In genomic region chr20:38604873-38605303, GRCh38 we compare ENCODE assay signal across 17 cellular contexts. TPM values are rescaled to one million over a fixed set of nuclear protein-coding genes. Genes with fewer than 3 reads are reported as not detected.
A peak's percentile ranks its signal among the peaks of the same experiment; 100 is the strongest.
DNase-seq lines count a peak whose midpoint lies in the region; ATAC-seq and TF ChIP-seq lines count a peak whose summit lies in the region.
"Had no signal": no experiment of that assay in that cellular context is flagged by ENCODE, and none has a peak within 500 bp of the region (broad histone marks: within the 10 kb centered on the region; RNA-seq: fewer than 3 reads in every experiment).

No MANE protein-coding gene starts in this region.

- intact Hi-C loops in colonic mucosa (cut with DNase I) = no loop called here

- H3K4me2 ChIP-seq in MM.1S (ENCODE audit: low read depth, low read length) = no peak overlapping the region
- H3K4me2 ChIP-seq: KMS-11 had no signal

- H3K27me3 ChIP-seq in foreskin keratinocyte (peaks cover 33% of the 10 kb centered on the region), colonic mucosa (peaks cover 21% of the 10 kb centered on the region), MM.1S (replicated peaks; ENCODE audit: insufficient read depth, low read length) (peaks cover 12% of the 10 kb centered on the region; the same call in 1 of the 2 replicates)

- no peak overlapping the region for H2AFZ ChIP-seq in MM.1S (ENCODE audit: low read length)
- H2AFZ ChIP-seq: parathyroid adenoma had no signal

- peaks cover 4% of the 10 kb centered on the region for H3K4me1 Mint-ChIP-seq in progenitor cell of endocrine pancreas (ENCODE audit: low read depth)

- no peak overlapping the region for H3K4me3 Mint-ChIP-seq in progenitor cell of endocrine pancreas (ENCODE audit: low read depth)
- H3K4me3 Mint-ChIP-seq: central memory CD8-positive, alpha-beta T cell; stimulated activated naive CD8-positive, alpha-beta T cell treated with anti-CD3 and anti-CD28 coated beads, Interleukin-15, amount 100 ng/mL, for 72 hours had no signal

- no peaks in the 10 kb centered on the region for H3K4me1 ChIP-seq in foreskin keratinocyte
- no peaks in the 10 kb centered on the region for H3K4me1 ChIP-seq in colonic mucosa
- peaks cover 3% of the 10 kb centered on the region; the same call in 1 of the 2 replicates for H3K4me1 ChIP-seq in MM.1S (ENCODE audit: low read length)

- no peaks in the 10 kb centered on the region for H4K20me1 ChIP-seq in MM.1S (ENCODE audit: insufficient read depth, low read length)

- TF ChIP-seq CTCF in foreskin keratinocyte (conservative IDR thresholded peaks at IDR 0.05) (no peak), retinal pigment epithelial cell (conservative IDR thresholded peaks at IDR 0.05; ENCODE audit: low read depth, low read length) (no peak), colonic mucosa (IDR thresholded peaks at IDR 0.05) (no peak), MM.1S (IDR thresholded peaks at IDR 0.05; ENCODE audit: low read length) (no peak), progenitor cell of endocrine pancreas (IDR thresholded peaks at IDR 0.05; ENCODE audit: unreplicated experiment) (no peak)

- no peaks in the 10 kb centered on the region for H3K9me2 ChIP-seq in MM.1S (replicated peaks; ENCODE audit: insufficient read depth, low read length)

- H3K27ac ChIP-seq in foreskin keratinocyte (no peak overlapping the region), colonic mucosa (no peak overlapping the region), MM.1S (ENCODE audit: low read length) (no peak overlapping the region)
- H3K27ac ChIP-seq: KMS-11, left ventricle myocardium inferior, parathyroid adenoma, SJSA1 had no signal

- no peaks in the 10 kb centered on the region for H3K9me3 Mint-ChIP-seq in progenitor cell of endocrine pancreas (ENCODE audit: low read depth)
- H3K9me3 Mint-ChIP-seq: central memory CD8-positive, alpha-beta T cell; stimulated activated naive CD8-positive, alpha-beta T cell treated with anti-CD3 and anti-CD28 coated beads, Interleukin-15, amount 100 ng/mL, for 72 hours had no signal

- no peak overlapping the region for H3K27ac Mint-ChIP-seq in progenitor cell of endocrine pancreas
- H3K27ac Mint-ChIP-seq: stimulated activated naive CD8-positive, alpha-beta T cell treated with anti-CD3 and anti-CD28 coated beads, Interleukin-15, amount 100 ng/mL, for 72 hours had no signal

- DNase-seq in HK-2 (ENCODE audit: unreplicated experiment) (peak; percentile 66), SW480 (ENCODE audit: low spot score) (peak; percentile 68), foreskin keratinocyte (peak; percentile 77 to 86), retinal pigment epithelial cell (ENCODE audit: low read depth) (peak; percentile 39), colonic mucosa (no peak), MM.1S (no peak), progenitor cell of endocrine pancreas (ENCODE audit: low spot score, unreplicated experiment) (no peak)
- DNase-seq: activated effector memory CD4-positive, alpha-beta T cell treated with Interleukin-2 at 50 U/mL for 16 hours; GOT3; left ventricle myocardium inferior; stimulated activated CD4-positive, alpha-beta T cell treated with anti-CD3 and anti-CD28 coated beads, Interleukin-4, amount 100 ng/mL, for 24 hours; stimulated activated naive CD8-positive, alpha-beta T cell treated with anti-CD3 and anti-CD28 coated beads, Interleukin-15, amount 100 ng/mL, for 72 hours had no signal

- ATAC-seq in foreskin keratinocyte (peak; percentile 21), HG03457 (IDR thresholded peaks at IDR 0.05; ENCODE audit: unreplicated experiment) (no peak)
- ATAC-seq: stimulated activated naive CD8-positive, alpha-beta T cell treated with anti-CD3 and anti-CD28 coated beads, Interleukin-15, amount 100 ng/mL, for 72 hours had no signal

- H3K9me3 ChIP-seq in colonic mucosa (no peaks in the 10 kb centered on the region), MM.1S (replicated peaks; ENCODE audit: insufficient read depth, low read length) (no peaks in the 10 kb centered on the region)
- H3K9me3 ChIP-seq: left ventricle myocardium inferior, SJSA1 had no signal

- H3K9ac ChIP-seq in colonic mucosa (ENCODE audit: low read depth in 2 of 2, low read length in 2 of 2) = no peak overlapping the region
- H3K9ac ChIP-seq in MM.1S (ENCODE audit: low read length) = no peak overlapping the region
- H3K9ac ChIP-seq: KMS-11, parathyroid adenoma had no signal

- H3K79me2 ChIP-seq in MM.1S (ENCODE audit: low read length) = no peaks in the 10 kb centered on the region
- H3K79me2 ChIP-seq: parathyroid adenoma had no signal

- H3K4me3 ChIP-seq in retinal pigment epithelial cell (ENCODE audit: low read length) = no peak overlapping the region
- no peak overlapping the region for H3K4me3 ChIP-seq in colonic mucosa
- no peak overlapping the region for H3K4me3 ChIP-seq in MM.1S (ENCODE audit: low read length)
- H3K4me3 ChIP-seq: left ventricle myocardium inferior, SJSA1 had no signal

- no peaks in the 10 kb centered on the region for H3K36me3 Mint-ChIP-seq in progenitor cell of endocrine pancreas (ENCODE audit: insufficient read depth)

- H3K36me3 ChIP-seq in colonic mucosa = no peaks in the 10 kb centered on the region
- no peaks in the 10 kb centered on the region for H3K36me3 ChIP-seq in MM.1S (replicated peaks; ENCODE audit: insufficient read depth, low read length)
- H3K36me3 ChIP-seq: left ventricle myocardium inferior, SJSA1 had no signal

- no peaks in the 10 kb centered on the region for H3F3A ChIP-seq in MM.1S (ENCODE audit: insufficient read depth, low read length)

- peaks cover 62% of the 10 kb centered on the region for H3K27me3 Mint-ChIP-seq in progenitor cell of endocrine pancreas

RNA-seq across cellular contexts. Expression of gene ARHGAP40, which starts 3.3 kb away (rescaled TPM):
- 0.07 TPM in 2 replicates for total RNA-seq in foreskin keratinocyte
- polyA plus RNA-seq in foreskin keratinocyte = 0.06 and 0.10 TPM in 2 replicates
- not detected for total RNA-seq in colonic mucosa
- 0.13 TPM in 1 of 2 replicates, not detected in the other for total RNA-seq in progenitor cell of endocrine pancreas
- total RNA-seq: left ventricle myocardium inferior, SJSA1 had no signal

RNA-seq across cellular contexts. Expression of gene ADIG, which starts 23.9 kb away (rescaled TPM):
- total RNA-seq in foreskin keratinocyte (not detected in 2 replicates), colonic mucosa (not detected), progenitor cell of endocrine pancreas (not detected in 2 replicates)
- not detected in 2 replicates for polyA plus RNA-seq in foreskin keratinocyte
- total RNA-seq: left ventricle myocardium inferior, SJSA1 had no signal

Comparison
In these comparisons a context has a peak if more than half of its experiments do, and no peak if none do; other contexts are left out.
1. DNase-seq: peak in HK-2 (single experiment), SW480 (single experiment), foreskin keratinocyte (2 of 2) and retinal pigment epithelial cell (single experiment); none in colonic mucosa (single experiment), MM.1S (single experiment) and progenitor cell of endocrine pancreas (single experiment).